In genomic region chr9:126704157-126704941, GRCh38 we compare ENCODE assay signal across 8 cellular contexts.
DNase-seq lines count a peak whose midpoint lies in the region; ATAC-seq, FAIRE-seq and TF ChIP-seq lines count a peak whose summit lies in the region.

No MANE protein-coding gene starts in this region.

- TF ChIP-seq CTCF in RWPE1 (conservative IDR thresholded peaks at IDR 0.05; ENCODE audit: low read depth) (no peak), chondrocyte (IDR thresholded peaks at IDR 0.05) (no peak), omental fat pad (IDR thresholded peaks at IDR 0.05) (no peak)

- TF ChIP-seq POLR2A in H54 (IDR thresholded peaks at IDR 0.05; ENCODE audit: low read depth, low read length): no peak

- FAIRE-seq in H54 (lab: Jason Lieb, UNC): peak; percentile 30

- POLR2A ChIA-PET in RWPE1 (lab: Yijun Ruan, JAX; ENCODE audit: low non-redundant PET): interaction anchor here (0.6 to 0.7 kb wide), 2 partner anchors 78 to 541 kb away, joined by 4 read pairs; no protein-coding TSS in a partner anchor

- H3K4me1 Mint-ChIP-seq in chondrocyte (ENCODE audit: low read depth): peaks cover 13% of the 10 kb centered on the region

- peak; percentile 92 for ATAC-seq in omental fat pad (ENCODE audit: low FRiP score)
- no peak for ATAC-seq in HG03342 (IDR thresholded peaks at IDR 0.05; ENCODE audit: unreplicated experiment)
- no peak for ATAC-seq in GM21526 (IDR thresholded peaks at IDR 0.05; ENCODE audit: low FRiP score, unreplicated experiment)
- no peak for ATAC-seq in HG03439 (IDR thresholded peaks at IDR 0.05; ENCODE audit: unreplicated experiment)
- no peak for ATAC-seq in GM19463 (IDR thresholded peaks at IDR 0.05; ENCODE audit: unreplicated experiment)

- H3K27ac Mint-ChIP-seq in chondrocyte (ENCODE audit: unreplicated experiment): no peak overlapping the region

- CTCF ChIA-PET in RWPE1 (lab: Yijun Ruan, JAX): interaction anchor here (0.5 to 8.7 kb wide), 19 partner anchors 8 to 670 kb away, joined by 3 to 231 read pairs (median 5); partner anchors contain the start of gene RALGPS1

- no peaks in the 10 kb centered on the region for H3K9me3 Mint-ChIP-seq in chondrocyte (ENCODE audit: low read depth)

- H3K36me3 Mint-ChIP-seq in chondrocyte (ENCODE audit: low read depth): no peaks in the 10 kb centered on the region

- DNase-seq in H54 (ENCODE audit: insufficient read length, low spot score) (peak; percentile 99), RWPE1 (ENCODE audit: low spot score) (peak; percentile 96), chondrocyte (ENCODE audit: low spot score) (peak; percentile 63), omental fat pad (ENCODE audit: low spot score) (peak; percentile 42)

- peak overlapping the region; percentile 63 for H3K27ac ChIP-seq in RWPE1

- H3K27me3 Mint-ChIP-seq in chondrocyte (ENCODE audit: low read depth): peaks cover 27% of the 10 kb centered on the region

- H3K4me3 Mint-ChIP-seq in chondrocyte (ENCODE audit: unreplicated experiment): no peak overlapping the region

Comparison
In these comparisons a context has a peak if more than half of its experiments do, and no peak if none do; other contexts are left out.
1. DNase-seq: peak in every context shown above with its lines; median percentile 99 in H54; 96 in RWPE1; 63 in chondrocyte; 42 in omental fat pad.